9 cellular contexts compared by ENCODE assay signal in the genomic region with DNA sequence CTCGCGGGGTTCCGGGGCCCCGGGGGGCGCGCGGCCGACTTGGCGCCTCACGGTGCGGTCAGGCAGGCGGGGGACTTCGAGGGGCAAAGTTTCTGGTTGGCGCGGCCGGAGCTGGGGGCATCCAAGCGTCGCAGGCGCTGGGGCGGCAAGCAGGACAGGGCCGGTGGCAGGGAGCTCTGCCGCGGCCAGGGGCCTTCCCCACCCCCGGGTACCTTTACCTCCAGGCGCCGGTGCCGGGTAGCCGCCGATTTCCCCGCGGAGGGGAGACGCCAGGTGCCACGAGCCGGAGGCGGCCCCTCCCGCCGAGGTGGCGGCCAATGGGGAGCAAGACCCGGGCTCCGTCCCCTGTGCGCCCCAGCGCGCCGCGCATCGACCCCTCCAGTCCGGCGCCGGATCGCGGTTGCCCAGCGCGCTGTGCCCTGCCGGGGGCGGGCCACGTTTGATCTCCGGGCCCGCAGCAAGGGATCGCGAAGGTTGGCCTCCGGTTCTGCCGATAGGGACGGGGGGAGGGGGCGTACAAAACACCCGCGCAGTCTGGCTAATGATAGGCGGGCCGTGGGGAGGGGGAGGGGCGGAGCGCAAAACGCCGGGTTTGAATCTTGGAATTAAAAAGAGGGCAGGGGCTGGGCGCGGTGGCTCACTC. TPM values are rescaled to one million over a fixed set of nuclear protein-coding genes. Genes with fewer than 3 reads are reported as not detected.
DNase-seq lines count a peak whose midpoint lies in the region; ATAC-seq and TF ChIP-seq lines count a peak whose summit lies in the region.
"Had no signal": no experiment of that assay in that cellular context is flagged by ENCODE, and none has a peak within 500 bp of the region (broad histone marks: within the 10 kb centered on the region; RNA-seq: fewer than 3 reads in every experiment).

A gene with protein sequence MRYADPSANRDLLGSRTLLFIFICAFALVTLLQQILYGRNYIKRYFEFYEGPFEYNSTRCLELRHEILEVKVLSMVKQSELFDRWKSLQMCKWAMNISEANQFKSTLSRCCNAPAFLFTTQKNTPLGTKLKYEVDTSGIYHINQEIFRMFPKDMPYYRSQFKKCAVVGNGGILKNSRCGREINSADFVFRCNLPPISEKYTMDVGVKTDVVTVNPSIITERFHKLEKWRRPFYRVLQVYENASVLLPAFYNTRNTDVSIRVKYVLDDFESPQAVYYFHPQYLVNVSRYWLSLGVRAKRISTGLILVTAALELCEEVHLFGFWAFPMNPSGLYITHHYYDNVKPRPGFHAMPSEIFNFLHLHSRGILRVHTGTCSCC (minus strand): TSS at position 495 of the 643 bp plus-strand sequence. CDS start 545 bp downstream, outside the sequence.

- peak within 1 kb of the TSS; percentile 32 for H3K9ac ChIP-seq in endocrine pancreas (ENCODE audit: control insufficient read depth, insufficient read depth, low read length)

- no peaks in the 10 kb centered on the region for H3K9me3 ChIP-seq in endocrine pancreas (ENCODE audit: control insufficient read depth, low read length)
- H3K9me3 ChIP-seq in CD4-positive, alpha-beta T cell (ENCODE audit: control insufficient read depth, low read length) = no peaks in the 10 kb centered on the region

- H3K36me3 ChIP-seq in endocrine pancreas (ENCODE audit: control insufficient read depth, insufficient read depth, low read length) = no peaks in the 10 kb centered on the region

- H3K36me3 Mint-ChIP-seq in CD4-positive, alpha-beta T cell (ENCODE audit: low read depth) = no peaks in the 10 kb centered on the region

- H3K4me3 ChIP-seq in endocrine pancreas (ENCODE audit: control insufficient read depth, insufficient read depth, low read length) = peak within 1 kb of the TSS; percentile 26

- H3K27me3 Mint-ChIP-seq in CD4-positive, alpha-beta T cell = peaks cover 82% of the 10 kb centered on the region

- peak; percentile 15 for DNase-seq in NCI-H510A treated with DMSO at 0.1 percent for 48 hours (lab: John Stamatoyannopoulos, UW)
- no peak for DNase-seq in NCI-H510A (lab: John Stamatoyannopoulos, UW)
- DNase-seq in NCI-H345 treated with DMSO at 0.1 percent for 48 hours (lab: John Stamatoyannopoulos, UW; ENCODE audit: unreplicated experiment) = peak; percentile 82
- DNase-seq in posterior cingulate gyrus = peak in 7 of 10 donors; percentile 26 to 91 (median 46)
- DNase-seq in CD4-positive, alpha-beta T cell = no peak
- no peak for DNase-seq in activated CD8-positive, alpha-beta memory T cell treated with anti-CD3 and anti-CD28 coated beads, Interleukin-2, amount 50 U/mL, for 48 hours
- no peak for DNase-seq in activated CD8-positive, alpha-beta memory T cell treated with anti-CD3 and anti-CD28 coated beads, Interleukin-2, amount 50 U/mL, for 4 hours

- H3K4me3 Mint-ChIP-seq in CD4-positive, alpha-beta T cell = no peak within 1 kb of the TSS

- no peaks in the 10 kb centered on the region for H3K27me3 ChIP-seq in endocrine pancreas (ENCODE audit: control insufficient read depth, insufficient read depth, low read length)
- peaks cover 52% of the 10 kb centered on the region for H3K27me3 ChIP-seq in CD4-positive, alpha-beta T cell (ENCODE audit: control insufficient read depth, insufficient read depth, low read length)

- no peaks in the 10 kb centered on the region for H3K9me3 Mint-ChIP-seq in CD4-positive, alpha-beta T cell

- POLR2A ChIA-PET in CD4-positive, alpha-beta T cell (lab: Charles Lee) = no interaction called here

- no peak for TF ChIP-seq CTCF in CD4-positive, alpha-beta T cell (IDR thresholded peaks at IDR 0.05)

- ATAC-seq in CD4-positive, alpha-beta T cell (ENCODE audit: poor library complexity) = no peak

- peaks cover 17% of the 10 kb centered on the region for H3K4me1 Mint-ChIP-seq in CD4-positive, alpha-beta T cell (ENCODE audit: low read depth)

- peaks cover 5% of the 10 kb centered on the region for H3K4me1 ChIP-seq in endocrine pancreas (ENCODE audit: control insufficient read depth, insufficient read depth, low read length)

- H3K27ac Mint-ChIP-seq in CD4-positive, alpha-beta T cell = no peak within 1 kb of the TSS

- intact Hi-C loops in posterior cingulate gyrus (cut with DNase I) = no loop called here
- intact Hi-C loops in CD4-positive, alpha-beta T cell (cut with DNase I, micrococcal nuclease) = no loop called here

- CTCF ChIA-PET in CD4-positive, alpha-beta T cell (lab: Charles Lee) = no interaction called here

- H3K27ac ChIP-seq in CD4-positive, alpha-beta T cell (ENCODE audit: low read depth, low read length) = no peak within 1 kb of the TSS

RNA-seq across cellular contexts. Expression of the gene that starts here (rescaled TPM):
- total RNA-seq in CD4-positive, alpha-beta T cell = under 1 TPM in 1 of 2 experiments, not detected in 1; 0.08 TPM
- total RNA-seq: pulmonary artery endothelial cell had no signal

Comparison
In these comparisons a context has a peak if more than half of its experiments do, and no peak if none do; other contexts are left out.
1. DNase-seq: peak in NCI-H510A treated with DMSO at 0.1 percent for 48 hours (single experiment), NCI-H345 treated with DMSO at 0.1 percent for 48 hours (single experiment) and posterior cingulate gyrus (7 of 10); none in NCI-H510A (single experiment), CD4-positive, alpha-beta T cell (0 of 10), activated CD8-positive, alpha-beta memory T cell treated with anti-CD3 and anti-CD28 coated beads, Interleukin-2, amount 50 U/mL, for 48 hours (single experiment) and activated CD8-positive, alpha-beta memory T cell treated with anti-CD3 and anti-CD28 coated beads, Interleukin-2, amount 50 U/mL, for 4 hours (single experiment).